Comparison of ENCODE assay signal across 8 cellular contexts in genomic region chr2:70086838-70087702, GRCh38. TPM values are rescaled to one million over a fixed set of nuclear protein-coding genes. Genes with fewer than 3 reads are reported as not detected.
DNase-seq lines count a peak whose midpoint lies in the region; ATAC-seq, FAIRE-seq and TF ChIP-seq lines count a peak whose summit lies in the region.

PCBP1 (plus strand) TSS chr2:70087477; CDS start chr2:70087744, 267 bp downstream.

- peak within 1 kb of the TSS; percentile 69 for H2BK15ac ChIP-seq in neuronal stem cell (ENCODE audit: low read length)

- CTCF ChIA-PET in SK-N-SH (lab: Yijun Ruan, JAX) = interaction anchor here (0.9 to 3.4 kb wide), 2 partner anchors 56 to 175 kb away, joined by 5 to 12 read pairs; no protein-coding TSS in a partner anchor
- CTCF ChIA-PET in activated naive CD4-positive, alpha-beta T cell treated with anti-CD3 and anti-CD28 coated beads for 36 hours (lab: Charles Lee) = no interaction called here

- H2BK120ac ChIP-seq in neuronal stem cell (ENCODE audit: low read depth, low read length) = peak within 1 kb of the TSS; percentile 65

- peak within 1 kb of the TSS; percentile 100 for H3K9ac ChIP-seq in SK-N-SH
- H3K9ac ChIP-seq in neuronal stem cell (ENCODE audit: low read depth, low read length, poor library complexity) = peak within 1 kb of the TSS; percentile 96

- FAIRE-seq in frontal cortex (lab: Jason Lieb, UNC) = no peak

- peaks cover 50% of the 10 kb centered on the region for H3K4me1 Mint-ChIP-seq in activated naive CD4-positive, alpha-beta T cell treated with anti-CD3 and anti-CD28 coated beads for 36 hours (ENCODE audit: low read depth)

- H3K9me2 ChIP-seq in SK-N-SH = no peaks in the 10 kb centered on the region

- peaks cover 21% of the 10 kb centered on the region for H3F3A ChIP-seq in SK-N-SH (replicated peaks; ENCODE audit: insufficient read depth)

- H3K9me3 ChIP-seq in SK-N-SH (no peaks in the 10 kb centered on the region), neuronal stem cell (replicated peaks in 1 of 2; ENCODE audit: control insufficient read depth in 2 of 2, insufficient read depth in 1 of 2, low read depth in 1 of 2, low read length in 2 of 2) (no peaks in the 10 kb centered on the region)

- peaks cover 47% of the 10 kb centered on the region for H3K36me3 Mint-ChIP-seq in activated naive CD4-positive, alpha-beta T cell treated with anti-CD3 and anti-CD28 coated beads for 36 hours (ENCODE audit: low read depth)

- peaks cover 21 to 29% of the 10 kb centered on the region in 2 experiments; a peak in 3 of 4 replicates for H3K4me1 ChIP-seq in SK-N-SH (ENCODE audit: control insufficient read depth in 1 of 2, insufficient read depth in 2 of 2, low read depth in 1 of 2, low read length in 1 of 2)
- peaks cover 14 to 21% of the 10 kb centered on the region in 2 donors for H3K4me1 ChIP-seq in neuronal stem cell (ENCODE audit: control insufficient read depth in 2 of 2, insufficient read depth in 1 of 2, low read depth in 1 of 2, low read length in 2 of 2)

- TF ChIP-seq RAD21 in SK-N-SH (IDR thresholded peaks at IDR 0.05; ENCODE audit: low read length) = no peak

- peaks cover 2% of the 10 kb centered on the region for H3K79me1 ChIP-seq in neuronal stem cell (ENCODE audit: low read depth, low read length)

- H3K4me2 ChIP-seq in SK-N-SH = peak within 1 kb of the TSS; percentile 98
- peak within 1 kb of the TSS; percentile 87 for H3K4me2 ChIP-seq in neuronal stem cell (ENCODE audit: insufficient read depth, low read length, poor library complexity, severe bottlenecking)

- POLR2A ChIA-PET in SK-N-SH (lab: Yijun Ruan, JAX) = interaction anchor here (1.0 to 4.1 kb wide), 6 partner anchors 38 to 173 kb away, joined by 3 to 36 read pairs (median 15); partner anchors contain the start of genes C2orf42 and MXD1

- peak within 1 kb of the TSS; percentile 87 for H4K91ac ChIP-seq in neuronal stem cell (ENCODE audit: low read depth, low read length, poor library complexity)

- H3K4me3 ChIP-seq in SK-N-SH (ENCODE audit: low read depth in 2 of 2, low read length in 1 of 2) (peak within 1 kb of the TSS; percentile 85 to 97), neuronal stem cell (ENCODE audit: low read length in 2 of 2) (peak within 1 kb of the TSS; percentile 97 to 98)

- ATAC-seq in HG02571 (IDR thresholded peaks at IDR 0.05; ENCODE audit: unreplicated experiment) = peak; percentile 36

- TF ChIP-seq CTCF in SK-N-SH (IDR thresholded peaks at IDR 0.05) = no peak

- H3K27me3 Mint-ChIP-seq in activated naive CD4-positive, alpha-beta T cell treated with anti-CD3 and anti-CD28 coated beads for 36 hours (ENCODE audit: low read depth) = no peaks in the 10 kb centered on the region

- peak within 1 kb of the TSS; percentile 98 for H2BK5ac ChIP-seq in neuronal stem cell (ENCODE audit: low read length)

- intact Hi-C loops in activated naive CD4-positive, alpha-beta T cell treated with anti-CD3 and anti-CD28 coated beads for 36 hours (cut with micrococcal nuclease) = loop anchor here (1.0 to 10.0 kb wide), 11 partner anchors 8 to 1322 kb away; partner anchors contain the start of genes AAK1, GMCL1, SNRPG and TIA1

- H3K4ac ChIP-seq in neuronal stem cell (ENCODE audit: low read length) = peak within 1 kb of the TSS; percentile 94

- peak within 1 kb of the TSS; percentile 19 for H4K8ac ChIP-seq in neuronal stem cell (ENCODE audit: low read depth, low read length)

- no peaks in the 10 kb centered on the region for H3K9me3 Mint-ChIP-seq in activated naive CD4-positive, alpha-beta T cell treated with anti-CD3 and anti-CD28 coated beads for 36 hours

- H3K27ac Mint-ChIP-seq in activated naive CD4-positive, alpha-beta T cell treated with anti-CD3 and anti-CD28 coated beads for 36 hours = peak within 1 kb of the TSS; percentile 100

- under 1% methylated on average over 42 of the region's 94 CpGs for WGBS in SK-N-SH (ENCODE audit: low lambda C conversion rate)
- no CpG with 5 or more reads among the region's 94 CpGs for WGBS in neuronal stem cell (ENCODE audit: extremely low coverage in 2 of 2, insufficient read length in 2 of 2, insufficient replicate concordance in 1 of 2), 2 donors

- peak within 1 kb of the TSS; percentile 91 for H2AK5ac ChIP-seq in neuronal stem cell (ENCODE audit: low read depth, low read length)

- no peak for TF ChIP-seq EP300 in SK-N-SH (IDR thresholded peaks at IDR 0.05; ENCODE audit: borderline replicate concordance in 1 of 2, low read depth in 1 of 2, low read length in 1 of 2)

- H2AFZ ChIP-seq in SK-N-SH (ENCODE audit: low read depth) (peak within 1 kb of the TSS; percentile 100), neuronal stem cell (ENCODE audit: low read length) (peak within 1 kb of the TSS; percentile 96)

- peak within 1 kb of the TSS; percentile 99 for H3K18ac ChIP-seq in neuronal stem cell (ENCODE audit: low read length)

- peaks cover 9% of the 10 kb centered on the region for H4K20me1 ChIP-seq in SK-N-SH (ENCODE audit: insufficient read depth)

- H3K4me3 Mint-ChIP-seq in activated naive CD4-positive, alpha-beta T cell treated with anti-CD3 and anti-CD28 coated beads for 36 hours = peak within 1 kb of the TSS; percentile 97

- peak within 1 kb of the TSS; percentile 39 for H3K14ac ChIP-seq in neuronal stem cell (ENCODE audit: low read length)

- H3K27me3 ChIP-seq in SK-N-SH (ENCODE audit: insufficient read depth) = no peaks in the 10 kb centered on the region
- no peaks in the 10 kb centered on the region for H3K27me3 ChIP-seq in neuronal stem cell (ENCODE audit: control insufficient read depth in 3 of 3, insufficient read depth in 3 of 3, low read depth in 1 of 3, low read length in 3 of 3)

- peaks cover 36 to 49% of the 10 kb centered on the region in 2 experiments for H3K36me3 ChIP-seq in SK-N-SH (replicated peaks in 1 of 2; ENCODE audit: control insufficient read depth in 1 of 2, insufficient read depth in 2 of 2, low read length in 1 of 2)
- H3K36me3 ChIP-seq in neuronal stem cell (replicated peaks in 1 of 2; ENCODE audit: control insufficient read depth in 2 of 2, insufficient read depth in 2 of 2, low read length in 2 of 2) = peaks cover 11 to 57% of the 10 kb centered on the region in 2 donors

- peak within 1 kb of the TSS; percentile 95 for H2BK12ac ChIP-seq in neuronal stem cell (ENCODE audit: low read length)

- H3K27ac ChIP-seq in SK-N-SH (ENCODE audit: low read depth in 2 of 2, low read length in 1 of 2) (peak within 1 kb of the TSS; percentile 100), neuronal stem cell (replicated peaks; ENCODE audit: low read length) (peak within 1 kb of the TSS; percentile 99)

- peak within 1 kb of the TSS; percentile 86 for H3K23ac ChIP-seq in neuronal stem cell (ENCODE audit: low read depth, low read length, poor library complexity)

- DNase-seq in GM03348 (ENCODE audit: low spot score) = peak; percentile 98
- peak; percentile 88 for DNase-seq in NCI-H1092 treated with DMSO at 0.1 percent for 48 hours (lab: John Stamatoyannopoulos, UW)
- peak; percentile 99 for DNase-seq in SK-N-SH
- DNase-seq in activated naive CD4-positive, alpha-beta T cell treated with anti-CD3 and anti-CD28 coated beads for 36 hours = peak; percentile 96
- DNase-seq in frontal cortex (ENCODE audit: low spot score in 2 of 2) = peak; percentile 92 to 96
- DNase-seq in neuronal stem cell (ENCODE audit: low spot score) = peak; percentile 91
- peak; percentile 85 for DNase-seq in stromal cell of bone marrow (ENCODE audit: low read depth)

- peaks cover 40% of the 10 kb centered on the region for H3K79me2 ChIP-seq in SK-N-SH (ENCODE audit: insufficient read depth)

TF ChIP-seq in SK-N-SH, 30 proteins besides CTCF, POLR2A, EP300 and RAD21 (continues in another document):
- TF ChIP-seq NRF1 (IDR thresholded peaks at IDR 0.05; ENCODE audit: low read depth, low read length) (peak; percentile 80), USF1 (IDR thresholded peaks at IDR 0.05; ENCODE audit: borderline replicate concordance, low read depth) (peak; percentile 53; the same call in 1 of the 2 replicates), JUND (IDR thresholded peaks at IDR 0.05) (no peak), FOSL2 (IDR thresholded peaks at IDR 0.05; ENCODE audit: borderline replicate concordance, low read depth) (no peak), RFX5 (IDR thresholded peaks at IDR 0.05; ENCODE audit: low read length) (no peak), MEF2A (IDR thresholded peaks at IDR 0.05; ENCODE audit: borderline replicate concordance, low read depth) (no peak), GATA2 (CRISPR knock-in tag; IDR thresholded peaks at IDR 0.05) (no peak)

RNA-seq across cellular contexts. Expression of gene PCBP1, which starts in this region (rescaled TPM):
- 60.7 and 94.0 TPM in 2 replicates for polyA plus RNA-seq in SK-N-SH (2012; rRNA removed)
- polyA plus RNA-seq in SK-N-SH (2012; cell fraction: cytosol; rRNA removed) = 79.9 and 99.1 TPM in 2 replicates
- 61.4 and 69.9 TPM in 2 replicates for polyA plus RNA-seq in SK-N-SH (2012; cell fraction: nucleus; rRNA removed)
- 100 to 1,000 TPM; 363 to 374 TPM for total RNA-seq in activated naive CD4-positive, alpha-beta T cell treated with anti-CD3 and anti-CD28 coated beads for 36 hours
- total RNA-seq in frontal cortex = 30.6 TPM
- polyA plus RNA-seq in neuronal stem cell (2013, experiment 1 of 2) = 359 TPM
- polyA plus RNA-seq in neuronal stem cell (2013, experiment 2 of 2) = 357 TPM

Comparison
In these comparisons a context has a peak if more than half of its experiments do, and no peak if none do; other contexts are left out.
1. Peak in every context shown above with its lines: DNase-seq, ATAC-seq, H3K4me3 ChIP-seq and H3K27ac ChIP-seq.
2. RNA of gene PCBP1 (total RNA-seq): 363 to 374 TPM in activated naive CD4-positive, alpha-beta T cell treated with anti-CD3 and anti-CD28 coated beads for 36 hours; 30.6 TPM in frontal cortex (single experiment); every median in the first group is over 10 times any median in the second.